Comparison of ENCODE assay signal across 8 cellular contexts in the genomic region with DNA sequence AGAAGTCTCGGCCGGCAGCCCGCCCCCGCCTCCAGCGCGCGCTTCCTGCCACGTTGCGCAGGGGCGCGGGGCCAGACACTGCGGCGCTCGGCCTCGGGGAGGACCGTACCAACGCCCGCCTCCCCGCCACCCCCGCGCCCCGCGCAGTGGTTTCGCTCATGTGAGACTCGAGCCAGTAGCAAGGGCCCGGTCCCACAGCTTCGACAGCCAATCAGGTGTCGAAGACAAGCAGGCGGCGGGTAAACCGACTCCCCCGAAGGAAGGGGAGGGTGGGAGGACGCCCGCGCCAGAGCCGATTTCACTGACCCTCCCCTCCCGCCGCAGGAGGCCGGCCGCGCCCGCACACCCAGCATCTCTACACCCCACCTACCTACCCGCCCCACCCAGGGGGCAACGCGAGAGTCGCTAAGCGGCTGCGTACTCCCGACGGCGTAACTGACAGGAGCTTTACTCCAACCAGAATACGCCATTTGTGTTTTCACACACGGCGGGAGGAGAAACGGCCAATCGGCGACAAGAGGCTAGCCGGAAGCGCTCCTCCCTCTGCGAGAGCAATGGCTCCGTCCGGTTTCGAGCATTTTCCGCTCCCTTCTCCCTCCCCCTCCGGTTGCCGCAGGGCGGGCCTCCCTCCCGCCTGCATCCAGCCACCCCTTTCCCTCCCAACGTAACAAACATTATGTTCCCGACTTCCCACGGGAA. TPM values are rescaled to one million over a fixed set of nuclear protein-coding genes. Genes with fewer than 3 reads are reported as not detected.
DNase-seq lines count a peak whose midpoint lies in the region; ATAC-seq and TF ChIP-seq lines count a peak whose summit lies in the region.

No MANE protein-coding gene starts in this region.

- peaks cover 5% of the 10 kb centered on the region for H3K36me3 ChIP-seq in mucosa of stomach (ENCODE audit: control insufficient read depth, insufficient read depth, low read length)

- DNase-seq in DMS53 (lab: John Stamatoyannopoulos, UW), result peak; percentile 95
- peak; percentile 98 for DNase-seq in KG1 (lab: John Stamatoyannopoulos, UW)
- DNase-seq in activated T-cell treated with anti-CD3 and anti-CD28 coated beads, Interleukin-2, amount 50 U/mL, for 48 hours, result peak; percentile 99
- DNase-seq in stimulated activated CD8-positive, alpha-beta memory T cell treated with anti-CD3 and anti-CD28 coated beads, Interleukin-4, amount 100 ng/mL, for 48 hours, result peak; percentile 99

- H3K9me3 ChIP-seq in mucosa of stomach (ENCODE audit: control insufficient read depth, low read length), result no peaks in the 10 kb centered on the region

- H3K9ac ChIP-seq in mucosa of stomach (ENCODE audit: low read length), result peak overlapping the region; percentile 86

- no peaks in the 10 kb centered on the region for H3K27me3 ChIP-seq in mucosa of stomach (ENCODE audit: control insufficient read depth, insufficient read depth, low read length)

- ATAC-seq in GM21737 (IDR thresholded peaks at IDR 0.05; ENCODE audit: unreplicated experiment), result peak; percentile 69
- ATAC-seq in esophagus mucosa, result peak; percentile 85

- peak overlapping the region; percentile 62 for H3K4me3 ChIP-seq in mucosa of stomach (ENCODE audit: low read length)

- peaks cover 37% of the 10 kb centered on the region for H3K4me1 ChIP-seq in mucosa of stomach (ENCODE audit: control insufficient read depth, insufficient read depth, low read length)

TF ChIP-seq in PFSK-1, 5 proteins besides CTCF, POLR2A, EP300 and RAD21:
- TF ChIP-seq SIN3A (IDR thresholded peaks at IDR 0.05; ENCODE audit: borderline replicate concordance, insufficient read depth, low read length) (no peak), FOXP2 (optimal IDR thresholded peaks at IDR 0.05; ENCODE audit: borderline replicate concordance, extremely low read depth, extremely low read length, insufficient read depth) (peak; percentile 13), TAF1 (IDR thresholded peaks at IDR 0.05; ENCODE audit: borderline replicate concordance, insufficient read depth, low read length) (no peak), POLR2AphosphoS5 (IDR thresholded peaks at IDR 0.05; ENCODE audit: low read depth, low read length) (peak; percentile 82)
- TF ChIP-seq, protein P1, sequence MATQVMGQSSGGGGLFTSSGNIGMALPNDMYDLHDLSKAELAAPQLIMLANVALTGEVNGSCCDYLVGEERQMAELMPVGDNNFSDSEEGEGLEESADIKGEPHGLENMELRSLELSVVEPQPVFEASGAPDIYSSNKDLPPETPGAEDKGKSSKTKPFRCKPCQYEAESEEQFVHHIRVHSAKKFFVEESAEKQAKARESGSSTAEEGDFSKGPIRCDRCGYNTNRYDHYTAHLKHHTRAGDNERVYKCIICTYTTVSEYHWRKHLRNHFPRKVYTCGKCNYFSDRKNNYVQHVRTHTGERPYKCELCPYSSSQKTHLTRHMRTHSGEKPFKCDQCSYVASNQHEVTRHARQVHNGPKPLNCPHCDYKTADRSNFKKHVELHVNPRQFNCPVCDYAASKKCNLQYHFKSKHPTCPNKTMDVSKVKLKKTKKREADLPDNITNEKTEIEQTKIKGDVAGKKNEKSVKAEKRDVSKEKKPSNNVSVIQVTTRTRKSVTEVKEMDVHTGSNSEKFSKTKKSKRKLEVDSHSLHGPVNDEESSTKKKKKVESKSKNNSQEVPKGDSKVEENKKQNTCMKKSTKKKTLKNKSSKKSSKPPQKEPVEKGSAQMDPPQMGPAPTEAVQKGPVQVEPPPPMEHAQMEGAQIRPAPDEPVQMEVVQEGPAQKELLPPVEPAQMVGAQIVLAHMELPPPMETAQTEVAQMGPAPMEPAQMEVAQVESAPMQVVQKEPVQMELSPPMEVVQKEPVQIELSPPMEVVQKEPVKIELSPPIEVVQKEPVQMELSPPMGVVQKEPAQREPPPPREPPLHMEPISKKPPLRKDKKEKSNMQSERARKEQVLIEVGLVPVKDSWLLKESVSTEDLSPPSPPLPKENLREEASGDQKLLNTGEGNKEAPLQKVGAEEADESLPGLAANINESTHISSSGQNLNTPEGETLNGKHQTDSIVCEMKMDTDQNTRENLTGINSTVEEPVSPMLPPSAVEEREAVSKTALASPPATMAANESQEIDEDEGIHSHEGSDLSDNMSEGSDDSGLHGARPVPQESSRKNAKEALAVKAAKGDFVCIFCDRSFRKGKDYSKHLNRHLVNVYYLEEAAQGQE (IDR thresholded peaks at IDR 0.05; ENCODE audit: insufficient read depth in 1 of 2, low read depth in 2 of 2, low read length in 2 of 2), result no peak

RNA-seq across cellular contexts. Expression of a gene that starts 0.6 kb away (rescaled TPM):
- 48.5 TPM for polyA plus RNA-seq in PFSK-1 (2012; ENCODE audit: insufficient read length, low read depth)
- total RNA-seq in esophagus mucosa, result 62.5 TPM

RNA-seq across cellular contexts. Expression of a gene that starts 33.9 kb away (rescaled TPM):
- polyA plus RNA-seq in PFSK-1 (2012; ENCODE audit: insufficient read length, low read depth), result 20.3 TPM
- total RNA-seq in esophagus mucosa, result 29.1 TPM

Comparison
In these comparisons a context has a peak if more than half of its experiments do, and no peak if none do; other contexts are left out.
1. Peak in every context shown above with its lines: DNase-seq, ATAC-seq and H3K4me3 ChIP-seq.